In the genomic region with DNA sequence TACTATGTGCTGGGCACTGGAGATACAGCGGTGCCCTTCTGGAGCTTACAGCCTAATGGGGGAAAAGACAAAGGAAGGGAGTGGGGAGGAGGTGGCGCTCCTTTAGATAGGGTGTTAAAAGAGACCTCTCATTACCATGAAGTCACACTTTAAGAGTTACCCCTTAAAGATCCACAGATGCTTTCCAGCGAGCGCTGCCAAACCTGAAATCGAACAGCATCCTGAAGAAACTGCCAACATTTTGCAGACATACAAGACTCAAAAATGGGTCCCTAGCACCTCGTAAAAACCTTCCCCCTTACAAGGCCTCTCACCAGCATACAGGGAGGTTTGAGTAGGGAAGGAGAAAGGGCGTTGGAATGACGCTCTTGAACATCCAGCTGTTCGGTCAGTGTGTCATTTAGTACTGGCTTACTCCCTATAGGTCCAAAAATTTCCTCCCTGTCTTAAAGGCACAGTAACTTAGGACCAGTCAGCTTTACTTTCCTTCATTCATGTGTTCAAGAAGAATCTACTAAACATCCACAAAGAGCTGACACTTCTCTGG, we compare ENCODE assay signal across 1 cellular context.
TF ChIP-seq lines count a peak whose summit lies in the region.

No MANE protein-coding gene starts in this region.

TF ChIP-seq in SK-N-SH, 30 proteins besides CTCF, POLR2A, EP300 and RAD21 (continued from another document):
- TF ChIP-seq, protein P1, sequence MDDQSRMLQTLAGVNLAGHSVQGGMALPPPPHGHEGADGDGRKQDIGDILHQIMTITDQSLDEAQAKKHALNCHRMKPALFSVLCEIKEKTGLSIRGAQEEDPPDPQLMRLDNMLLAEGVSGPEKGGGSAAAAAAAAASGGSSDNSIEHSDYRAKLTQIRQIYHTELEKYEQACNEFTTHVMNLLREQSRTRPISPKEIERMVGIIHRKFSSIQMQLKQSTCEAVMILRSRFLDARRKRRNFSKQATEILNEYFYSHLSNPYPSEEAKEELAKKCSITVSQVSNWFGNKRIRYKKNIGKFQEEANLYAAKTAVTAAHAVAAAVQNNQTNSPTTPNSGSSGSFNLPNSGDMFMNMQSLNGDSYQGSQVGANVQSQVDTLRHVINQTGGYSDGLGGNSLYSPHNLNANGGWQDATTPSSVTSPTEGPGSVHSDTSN (IDR thresholded peaks at IDR 0.05): no peak
